In genomic region chr2:1723397-1724042, GRCh38 we compare ENCODE assay signal across 23 cellular contexts.
"Had no signal": no experiment of that assay in that cellular context is flagged by ENCODE, and none has a peak within 500 bp of the region (broad histone marks: within the 10 kb centered on the region; RNA-seq: fewer than 3 reads in every experiment).

No MANE protein-coding gene starts in this region.

- ATAC-seq: activated CD8-positive, alpha-beta T cell treated with anti-CD3 and anti-CD28 coated beads, Interleukin-2, amount 10 ng/mL, durations not matched to agents 7 days and 5 days; activated T-cell treated with anti-CD3 and anti-CD28 coated beads, Interleukin-2, amount 50 U/mL, for 72 hours; body of pancreas; lower lobe of right lung; right cardiac atrium had no signal

- H3K36me3 Mint-ChIP-seq: activated naive CD8-positive, alpha-beta T cell; mesothelial cell of epicardium had no signal

- DNase-seq: activated CD4-positive, alpha-beta T cell treated with anti-CD3 and anti-CD28 coated beads, Interleukin-2, amount 10 ng/mL, durations not matched to agents 24 days and 14 days; activated CD4-positive, CD25-positive, alpha-beta regulatory T cell; activated CD8-positive, alpha-beta memory T cell treated with anti-CD3 and anti-CD28 coated beads, Interleukin-2, amount 50 U/mL, for 4 hours; activated CD8-positive, alpha-beta T cell treated with anti-CD3 and anti-CD28 coated beads, Interleukin-2, amount 10 ng/mL, durations not matched to agents 7 days and 5 days; activated gamma-delta T cell treated with Interleukin-2 at 50 U/mL for 16 hours; activated T-cell treated with anti-CD3 and anti-CD28 coated beads, Interleukin-2, amount 50 U/mL, for 72 hours; amniotic stem cell; body of pancreas; cortex of kidney; effector memory CD4-positive, alpha-beta T cell; foreskin melanocyte; lower lobe of right lung; nephron progenitor cell; occipital lobe; right cardiac atrium; spleen; stomach had no signal

- H3K36me3 ChIP-seq: lower lobe of right lung, spleen, stomach, thoracic aorta had no signal

- H3K9me3 ChIP-seq: body of pancreas, lower lobe of right lung, spleen, stomach, thoracic aorta had no signal

- H3K27me3 ChIP-seq: body of pancreas, spleen had no signal

- H3K4me3 Mint-ChIP-seq: activated CD4-positive, alpha-beta T cell treated with anti-CD3 and anti-CD28 coated beads, Interleukin-2, amount 10 ng/mL, durations not matched to agents 24 days and 14 days; activated CD8-positive, alpha-beta T cell treated with anti-CD3 and anti-CD28 coated beads, Interleukin-2, amount 10 ng/mL, durations not matched to agents 7 days and 5 days; activated naive CD8-positive, alpha-beta T cell; activated T-cell treated with anti-CD3 and anti-CD28 coated beads, Interleukin-2, amount 50 U/mL, for 72 hours; central memory CD8-positive, alpha-beta T cell; mesothelial cell of epicardium; nephron progenitor cell; T-helper 2 cell treated with Interferon-gamma antibody and Interleukin-4, amounts not matched to agents 5 μg/mL and 100 μg/mL, for 36 hours had no signal

- H3K27me3 Mint-ChIP-seq: activated CD4-positive, alpha-beta T cell treated with anti-CD3 and anti-CD28 coated beads, Interleukin-2, amount 10 ng/mL, durations not matched to agents 24 days and 14 days; activated naive CD8-positive, alpha-beta T cell; central memory CD8-positive, alpha-beta T cell; progenitor cell of endocrine pancreas had no signal

- H3K9me3 Mint-ChIP-seq: activated CD4-positive, alpha-beta T cell treated with anti-CD3 and anti-CD28 coated beads, Interleukin-2, amount 10 ng/mL, durations not matched to agents 24 days and 14 days; activated T-cell treated with anti-CD3 and anti-CD28 coated beads, Interleukin-2, amount 50 U/mL, for 72 hours; mesothelial cell of epicardium; nephron progenitor cell; T-helper 2 cell treated with Interferon-gamma antibody and Interleukin-4, amounts not matched to agents 5 μg/mL and 100 μg/mL, for 36 hours had no signal

- H3K4me3 ChIP-seq: body of pancreas, lower lobe of right lung, spleen, stomach, thoracic aorta had no signal

- H3K27ac Mint-ChIP-seq: activated CD4-positive, alpha-beta T cell treated with anti-CD3 and anti-CD28 coated beads, Interleukin-2, amount 10 ng/mL, durations not matched to agents 24 days and 14 days; activated CD8-positive, alpha-beta T cell treated with anti-CD3 and anti-CD28 coated beads, Interleukin-2, amount 10 ng/mL, durations not matched to agents 7 days and 5 days; activated naive CD8-positive, alpha-beta T cell; activated T-cell treated with anti-CD3 and anti-CD28 coated beads, Interleukin-2, amount 50 U/mL, for 72 hours; mesothelial cell of epicardium; nephron progenitor cell; progenitor cell of endocrine pancreas; T-helper 2 cell treated with Interferon-gamma antibody and Interleukin-4, amounts not matched to agents 5 μg/mL and 100 μg/mL, for 36 hours had no signal

- H3K4me1 Mint-ChIP-seq: activated CD4-positive, alpha-beta T cell treated with anti-CD3 and anti-CD28 coated beads, Interleukin-2, amount 10 ng/mL, durations not matched to agents 24 days and 14 days; central memory CD8-positive, alpha-beta T cell had no signal

- H3K27ac ChIP-seq: body of pancreas, lower lobe of right lung, spleen, stomach had no signal
